9 cellular contexts compared by ENCODE assay signal in genomic region chr12:63814146-63814774, GRCh38.
DNase-seq lines count a peak whose midpoint lies in the region; ATAC-seq and FAIRE-seq lines count a peak whose summit lies in the region.
"Had no signal": no experiment of that assay in that cellular context is flagged by ENCODE, and none has a peak within 500 bp of the region (broad histone marks: within the 10 kb centered on the region; RNA-seq: fewer than 3 reads in every experiment).

No MANE protein-coding gene starts in this region.

- peaks cover 0 to 6% of the 10 kb centered on the region in 2 donors for H3K27me3 Mint-ChIP-seq in effector memory CD8-positive, alpha-beta T cell

- no peak overlapping the region for H3K27ac ChIP-seq in caudate nucleus (ENCODE audit: low read depth, low read length)

- no peak for FAIRE-seq in urothelium cell line (lab: Jason Lieb, UNC)
- FAIRE-seq: endothelial cell of umbilical vein had no signal

- H3K4me3 Mint-ChIP-seq in effector memory CD8-positive, alpha-beta T cell: peak overlapping the region; percentile 54 to 61

- peaks cover 13 to 16% of the 10 kb centered on the region in 2 donors for H3K4me1 Mint-ChIP-seq in effector memory CD8-positive, alpha-beta T cell (ENCODE audit: low read depth in 2 of 2)

- ATAC-seq in GM19324 (IDR thresholded peaks at IDR 0.05; ENCODE audit: low FRiP score, unreplicated experiment): peak; percentile 45
- peak; percentile 31 for ATAC-seq in GM21825 (IDR thresholded peaks at IDR 0.05; ENCODE audit: unreplicated experiment)
- peak; percentile 39 for ATAC-seq in HG03520 (IDR thresholded peaks at IDR 0.05; ENCODE audit: unreplicated experiment)
- ATAC-seq in effector memory CD8-positive, alpha-beta T cell (replicated peaks): peak; percentile 46

- H3K27ac Mint-ChIP-seq in effector memory CD8-positive, alpha-beta T cell: peak overlapping the region; percentile 49 to 85

- peaks cover 4% of the 10 kb centered on the region for H3K36me3 Mint-ChIP-seq in effector memory CD8-positive, alpha-beta T cell (ENCODE audit: insufficient read depth)

- no peak for DNase-seq in effector memory CD8-positive, alpha-beta T cell
- DNase-seq in EL (no peak), urothelium cell line (ENCODE audit: low spot score) (no peak), caudate nucleus (lab: John Stamatoyannopoulos, UW) (no peak)
- DNase-seq: NCI-H1930 had no signal

- no peaks in the 10 kb centered on the region for H3K9me3 Mint-ChIP-seq in effector memory CD8-positive, alpha-beta T cell
